In genomic region chr5:150158170-150158949, GRCh38 we compare ENCODE assay signal across 14 cellular contexts. TPM values are rescaled to one million over a fixed set of nuclear protein-coding genes. Genes with fewer than 3 reads are reported as not detected.
DNase-seq lines count a peak whose midpoint lies in the region; ATAC-seq and TF ChIP-seq lines count a peak whose summit lies in the region.
"Had no signal": no experiment of that assay in that cellular context is flagged by ENCODE, and none has a peak within 500 bp of the region (broad histone marks: within the 10 kb centered on the region; RNA-seq: fewer than 3 reads in every experiment).

No MANE protein-coding gene starts in this region.

- WGBS in liver = 68% methylated on average over 12 of the region's 12 CpGs

- H3K27me3 ChIP-seq in liver (ENCODE audit: control insufficient read depth in 4 of 4, insufficient read depth in 4 of 4, low read length in 3 of 4) (peaks cover 0 to 2% (median 0%) of the 10 kb centered on the region in 4 donors), subcutaneous abdominal adipose tissue (ENCODE audit: control insufficient read depth in 5 of 5, insufficient read depth in 4 of 5, low read length in 5 of 5) (peaks cover 0 to 24% (median 4%) of the 10 kb centered on the region in 5 donors)

- no peak for TF ChIP-seq RAD21 in liver (IDR thresholded peaks at IDR 0.05)

- peaks cover 5% of the 10 kb centered on the region; the same call in 1 of the 2 replicates for H3K27me3 Mint-ChIP-seq in HFFc6 (ENCODE audit: insufficient read depth)

- H3K9ac ChIP-seq in liver (ENCODE audit: low read depth in 1 of 2, low read length in 2 of 2) (no peak overlapping the region), subcutaneous abdominal adipose tissue (ENCODE audit: low read length in 5 of 5) (peak overlapping the region in 1 of 5 donors; percentile 7)
- H3K9ac ChIP-seq: KMS-11 had no signal

- ATAC-seq in GM21423 (IDR thresholded peaks at IDR 0.05; ENCODE audit: unreplicated experiment) = no peak
- no peak for ATAC-seq in HG02798 (IDR thresholded peaks at IDR 0.05; ENCODE audit: poor library complexity, unreplicated experiment)
- ATAC-seq: HCT116 had no signal

- H3K27ac ChIP-seq in caudate nucleus (ENCODE audit: low read depth, low read length) (peak overlapping the region; percentile 39), liver (ENCODE audit: low read depth in 1 of 2, low read length in 2 of 2) (peak overlapping the region; percentile 44 to 72), subcutaneous abdominal adipose tissue (ENCODE audit: low read depth, low read length) (peak overlapping the region; percentile 60)
- H3K27ac ChIP-seq: KMS-11 had no signal

- no peak for DNase-seq in HFFc6
- no peak for DNase-seq in caudate nucleus (lab: John Stamatoyannopoulos, UW)
- DNase-seq in AG08396 (ENCODE audit: low spot score) = no peak
- no peak for DNase-seq in NCI-H2196 (lab: John Stamatoyannopoulos, UW; ENCODE audit: unreplicated experiment)
- DNase-seq: amniotic stem cell, islet precursor cell, T1000 had no signal

- no peak for TF ChIP-seq CTCF in HFFc6 (IDR thresholded peaks at IDR 0.05)
- TF ChIP-seq CTCF in liver (IDR thresholded peaks at IDR 0.05; ENCODE audit: low read depth, low read length, missing input control) = no peak

- H3K4me3 ChIP-seq in liver (ENCODE audit: low read depth in 1 of 3, low read length in 3 of 3) (no peak overlapping the region), subcutaneous abdominal adipose tissue (ENCODE audit: low read depth in 1 of 5, low read length in 5 of 5) (peak overlapping the region in 2 of 5 donors; percentile 9 to 32)

- H3K27ac Mint-ChIP-seq in HFFc6 = peak overlapping the region; percentile 85

- H3K4me1 Mint-ChIP-seq in HFFc6 (ENCODE audit: low read depth) = peaks cover 76% of the 10 kb centered on the region

- H3K9me3 ChIP-seq in liver (ENCODE audit: control insufficient read depth in 4 of 4, low read length in 3 of 4) = no peaks in the 10 kb centered on the region
- no peaks in the 10 kb centered on the region for H3K9me3 ChIP-seq in subcutaneous abdominal adipose tissue (ENCODE audit: control insufficient read depth in 5 of 5, low read length in 5 of 5)

- H3K4me3 Mint-ChIP-seq in HFFc6 = peak overlapping the region; percentile 30; the same call in 1 of the 2 replicates

- H3K36me3 ChIP-seq in liver (ENCODE audit: control insufficient read depth in 4 of 4, insufficient read depth in 3 of 4, low read depth in 1 of 4, low read length in 3 of 4) = no peaks in the 10 kb centered on the region
- H3K36me3 ChIP-seq in subcutaneous abdominal adipose tissue (ENCODE audit: control insufficient read depth in 5 of 5, insufficient read depth in 5 of 5, low read length in 5 of 5) = no peaks in the 10 kb centered on the region

- no peaks in the 10 kb centered on the region for H3K9me3 Mint-ChIP-seq in HFFc6

- peaks cover 18% of the 10 kb centered on the region for H3K36me3 Mint-ChIP-seq in HFFc6 (ENCODE audit: low read depth)

- H3K4me1 ChIP-seq in liver (ENCODE audit: control insufficient read depth in 4 of 4, insufficient read depth in 4 of 4, low read length in 3 of 4) (peaks cover 0 to 4% (median 0%) of the 10 kb centered on the region in 4 donors), subcutaneous abdominal adipose tissue (ENCODE audit: control insufficient read depth in 5 of 5, insufficient read depth in 5 of 5, low read length in 5 of 5) (peaks cover 1 to 79% (median 60%) of the 10 kb centered on the region in 5 donors)

TF ChIP-seq in liver, 16 proteins besides CTCF, POLR2A, EP300 and RAD21:
- no peak for TF ChIP-seq HNF4A (conservative IDR thresholded peaks at IDR 0.05)
- no peak for TF ChIP-seq GABPA (IDR thresholded peaks at IDR 0.05 in 1 of 2, conservative IDR thresholded peaks at IDR 0.05 in 1 of 2)
- no peak for TF ChIP-seq ZBTB33 (IDR thresholded peaks at IDR 0.05)
- TF ChIP-seq JUND (IDR thresholded peaks at IDR 0.05) = no peak
- no peak for TF ChIP-seq HNF4G (IDR thresholded peaks at IDR 0.05)
- TF ChIP-seq MAX (IDR thresholded peaks at IDR 0.05) = no peak
- no peak for TF ChIP-seq TAF1 (conservative IDR thresholded peaks at IDR 0.05)
- no peak for TF ChIP-seq ATF3 (IDR thresholded peaks at IDR 0.05)
- no peak for TF ChIP-seq RXRA (IDR thresholded peaks at IDR 0.05)
- TF ChIP-seq FOXA2 (IDR thresholded peaks at IDR 0.05) = no peak
- TF ChIP-seq YY1 (IDR thresholded peaks at IDR 0.05) = no peak
- TF ChIP-seq EGR1 (IDR thresholded peaks at IDR 0.05; ENCODE audit: low read depth in 2 of 2) = no peak
- no peak for TF ChIP-seq REST (IDR thresholded peaks at IDR 0.05)
- TF ChIP-seq NR2F2 (IDR thresholded peaks at IDR 0.05) = no peak
- TF ChIP-seq SP1 (IDR thresholded peaks at IDR 0.05) = no peak
- TF ChIP-seq FOXA1 (IDR thresholded peaks at IDR 0.05) = no peak

RNA-seq across cellular contexts. Expression of gene PDGFRB, which starts 2.7 kb away (rescaled TPM):
- 100 to 1,000 TPM; 137 to 208 (median 180) TPM for total RNA-seq in HFFc6 (2021; fragmentation: NEBNext Ultra II Directional; extraction: Animal tissue kit (Norgen Biotek cat#: 25700))
- total RNA-seq in liver = 10 to 100 TPM; 10.6 to 13.1 TPM
- polyA plus RNA-seq in liver = 1 to 10 TPM; 5.2 to 6.1 TPM

RNA-seq across cellular contexts. Expression of gene CDX1, which starts 8.2 kb away (rescaled TPM):
- under 1 TPM in 1 of 6 experiments, not detected in 5; 0.11 TPM for total RNA-seq in HFFc6 (2021; fragmentation: NEBNext Ultra II Directional; extraction: Animal tissue kit (Norgen Biotek cat#: 25700))
- total RNA-seq in liver = not detected
- not detected for polyA plus RNA-seq in liver
- total RNA-seq: renal cortical epithelial cell had no signal

RNA-seq across cellular contexts. Expression of gene SLC6A7, which starts 31.5 kb away (rescaled TPM):
- total RNA-seq in HFFc6 (2021; fragmentation: NEBNext Ultra II Directional; extraction: Animal tissue kit (Norgen Biotek cat#: 25700)) = not detected
- total RNA-seq in liver = not detected
- not detected for polyA plus RNA-seq in liver
- total RNA-seq: renal cortical epithelial cell had no signal

Comparison
In these comparisons a context has a peak if more than half of its experiments do, and no peak if none do; other contexts are left out.
1. RNA of gene PDGFRB, which starts 2.7 kb away (total RNA-seq): 137 to 208 TPM in HFFc6; 10.6 to 13.1 TPM in liver; every median in the first group is over 4 times any median in the second.
2. Peak in every context shown above with its lines, with median percentiles within 50 percentile points of each other: H3K27ac ChIP-seq.